1 cellular context compared by ENCODE assay signal in the genomic region with DNA sequence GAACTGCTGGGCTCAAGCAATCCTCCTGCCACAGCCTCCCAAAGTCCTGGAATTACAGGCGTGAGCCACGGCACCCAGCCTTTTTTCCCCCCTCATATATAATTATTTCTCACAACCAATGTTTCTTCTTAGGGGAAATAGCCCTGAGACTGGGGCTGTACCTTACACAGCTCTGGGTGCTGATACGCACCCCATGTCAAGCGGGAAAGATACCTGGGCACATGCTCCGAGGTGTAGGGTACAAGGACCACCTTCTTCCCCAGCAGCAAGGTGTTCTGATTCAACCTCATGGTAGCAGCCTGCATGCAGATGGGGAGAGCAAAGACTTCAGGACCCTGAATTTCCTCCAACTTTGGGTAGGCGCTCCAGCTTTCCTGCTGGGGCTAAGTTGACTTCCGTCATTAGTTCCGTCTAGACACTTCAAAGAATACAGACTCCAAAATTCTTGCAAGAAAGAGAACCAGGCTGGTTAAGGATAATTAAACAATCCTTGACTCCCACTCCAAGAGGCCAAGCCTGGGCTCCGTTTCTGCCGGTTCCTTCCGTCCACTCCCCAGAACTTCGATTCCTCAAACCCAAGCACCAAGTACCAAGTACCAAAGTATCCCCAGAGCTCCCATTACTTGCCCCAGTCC.
TF ChIP-seq lines count a peak whose summit lies in the region.

No MANE protein-coding gene starts in this region.

TF ChIP-seq in IMR-90, 13 proteins besides CTCF, POLR2A, EP300 and RAD21 (continued from another document):
- TF ChIP-seq ELK1 (IDR thresholded peaks at IDR 0.05; ENCODE audit: borderline replicate concordance, low read depth, low read length) (no peak), BHLHE40 (IDR thresholded peaks at IDR 0.05; ENCODE audit: low read depth, low read length) (no peak), MAFK (IDR thresholded peaks at IDR 0.05; ENCODE audit: low read depth, low read length) (no peak), MXI1 (IDR thresholded peaks at IDR 0.05; ENCODE audit: borderline replicate concordance, low read depth, low read length) (no peak), RFX5 (IDR thresholded peaks at IDR 0.05; ENCODE audit: low read depth, low read length) (no peak), FOS (IDR thresholded peaks at IDR 0.05; ENCODE audit: low read depth, low read length) (no peak), SMC3 (IDR thresholded peaks at IDR 0.05; ENCODE audit: low read depth, low read length) (no peak), MAZ (IDR thresholded peaks at IDR 0.05; ENCODE audit: borderline replicate concordance, low read depth, low read length) (no peak), CHD1 (IDR thresholded peaks at IDR 0.05; ENCODE audit: low read depth, low read length) (no peak)
- TF ChIP-seq, protein P1, sequence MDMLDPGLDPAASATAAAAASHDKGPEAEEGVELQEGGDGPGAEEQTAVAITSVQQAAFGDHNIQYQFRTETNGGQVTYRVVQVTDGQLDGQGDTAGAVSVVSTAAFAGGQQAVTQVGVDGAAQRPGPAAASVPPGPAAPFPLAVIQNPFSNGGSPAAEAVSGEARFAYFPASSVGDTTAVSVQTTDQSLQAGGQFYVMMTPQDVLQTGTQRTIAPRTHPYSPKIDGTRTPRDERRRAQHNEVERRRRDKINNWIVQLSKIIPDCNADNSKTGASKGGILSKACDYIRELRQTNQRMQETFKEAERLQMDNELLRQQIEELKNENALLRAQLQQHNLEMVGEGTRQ (IDR thresholded peaks at IDR 0.05; ENCODE audit: low read depth, low read length): no peak
